21 cellular contexts compared by ENCODE assay signal in genomic region chr2:135796606-135797005, GRCh38. TPM values are rescaled to one million over a fixed set of nuclear protein-coding genes. Genes with fewer than 3 reads are reported as not detected.
"Had no signal": no experiment of that assay in that cellular context is flagged by ENCODE, and none has a peak within 500 bp of the region (broad histone marks: within the 10 kb centered on the region; RNA-seq: fewer than 3 reads in every experiment).

No MANE protein-coding gene starts in this region.

- DNase-seq: Karpas-422, KBM-7, MG63, NCI-H1092, NCI-H1105 treated with DMSO at 0.1 percent for 48 hours, NCI-H1417 treated with DMSO at 0.1 percent for 48 hours, NCI-H146, NCI-H1694 treated with DMSO at 0.1 percent for 48 hours, NCI-H1930, NCI-H2081, NCI-H2107, NCI-H2227 treated with DMSO at 0.1 percent for 48 hours, NCI-H524, NCI-H526 treated with DMSO at 0.1 percent for 48 hours, NCI-H748 treated with DMSO at 0.1 percent for 48 hours, PC-3, SHP77, SK-N-SH, SW 1271 had no signal

- H3K9me3 ChIP-seq: SK-N-SH had no signal

- H3K27me3 ChIP-seq: MG63 had no signal

- H3K4me2 ChIP-seq: SK-N-SH had no signal

- H3K4me3 ChIP-seq: MG63 had no signal

- H3K36me3 ChIP-seq: MG63 had no signal

- H3K9ac ChIP-seq: SK-N-SH had no signal

- ATAC-seq: PC-3 had no signal

- H3K9me2 ChIP-seq: SK-N-SH had no signal

RNA-seq across cellular contexts. Expression of gene LCT, which starts 40.4 kb away (rescaled TPM):
- total RNA-seq: HT-29, PC-3, SK-MEL-5 had no signal
- polyA plus RNA-seq: SK-N-SH had no signal
